8 cellular contexts compared by ENCODE assay signal in genomic region chr22:18022851-18023250, GRCh38. TPM values are rescaled to one million over a fixed set of nuclear protein-coding genes. Genes with fewer than 3 reads are reported as not detected.
A peak's percentile ranks its signal among the peaks of the same experiment; 100 is the strongest.
DNase-seq lines count a peak whose midpoint lies in the region; ATAC-seq and TF ChIP-seq lines count a peak whose summit lies in the region.

No MANE protein-coding gene starts in this region.

- H3K4me2 ChIP-seq in GM23248 (ENCODE audit: unreplicated experiment) (peak overlapping the region; percentile 95), PC-9 (peak overlapping the region; percentile 93)

- ATAC-seq in foreskin keratinocyte (no peak), HG03565 (IDR thresholded peaks at IDR 0.05; ENCODE audit: unreplicated experiment) (no peak), GM21423 (IDR thresholded peaks at IDR 0.05; ENCODE audit: unreplicated experiment) (no peak), HG03196 (IDR thresholded peaks at IDR 0.05; ENCODE audit: unreplicated experiment) (no peak)

- H3K9me3 ChIP-seq in GM23248 (ENCODE audit: low read depth) (no peaks in the 10 kb centered on the region), PC-9 (ENCODE audit: insufficient read depth, low read depth) (no peaks in the 10 kb centered on the region)

- H3K79me2 ChIP-seq in GM23248 (ENCODE audit: insufficient read depth) = peaks cover 9% of the 10 kb centered on the region; the same call in 1 of the 2 replicates
- no peaks in the 10 kb centered on the region for H3K79me2 ChIP-seq in PC-9 (ENCODE audit: low read depth)

- no peaks in the 10 kb centered on the region for H3K36me3 ChIP-seq in GM23248 (ENCODE audit: low read depth)
- H3K36me3 ChIP-seq in PC-9 (ENCODE audit: low read depth) = no peaks in the 10 kb centered on the region
- H3K36me3 ChIP-seq in rectal smooth muscle tissue (ENCODE audit: control insufficient read depth, insufficient read depth, low read length) = no peaks in the 10 kb centered on the region

- TF ChIP-seq CTCF in PC-9 (conservative IDR thresholded peaks at IDR 0.05) = no peak
- no peak for TF ChIP-seq CTCF in foreskin keratinocyte (conservative IDR thresholded peaks at IDR 0.05)

- H3K27ac ChIP-seq in GM23248 (peak overlapping the region; percentile 60), PC-9 (no peak overlapping the region), foreskin keratinocyte (peak overlapping the region; percentile 19), rectal smooth muscle tissue (ENCODE audit: low read depth, low read length) (peak overlapping the region; percentile 91)

- H3K27me3 ChIP-seq in GM23248 (replicated peaks; ENCODE audit: insufficient read depth) = no peaks in the 10 kb centered on the region
- no peaks in the 10 kb centered on the region for H3K27me3 ChIP-seq in PC-9 (ENCODE audit: insufficient read depth, low read depth)
- H3K27me3 ChIP-seq in foreskin keratinocyte = no peaks in the 10 kb centered on the region
- no peaks in the 10 kb centered on the region for H3K27me3 ChIP-seq in rectal smooth muscle tissue (ENCODE audit: control insufficient read depth, insufficient read depth, low read length)

- peak overlapping the region; percentile 87 for H3K4me3 ChIP-seq in GM23248
- no peak overlapping the region for H3K4me3 ChIP-seq in PC-9
- H3K4me3 ChIP-seq in rectal smooth muscle tissue (ENCODE audit: low read length) = peak overlapping the region; percentile 85

- POLR2A ChIA-PET in PC-9 (lab: Charles Lee; ENCODE audit: unreplicated experiment) = no interaction called here

- intact Hi-C loops in PC-9 (cut with micrococcal nuclease; ENCODE audit: unreplicated experiment) = no loop called here

- H4K20me1 ChIP-seq in GM23248 (ENCODE audit: insufficient read depth) (no peaks in the 10 kb centered on the region), PC-9 (ENCODE audit: insufficient read depth) (no peaks in the 10 kb centered on the region)

- H3K9ac ChIP-seq in GM23248 (peak overlapping the region; percentile 81), rectal smooth muscle tissue (ENCODE audit: low read length) (no peak overlapping the region)

- H3F3A ChIP-seq in GM23248 (ENCODE audit: insufficient read depth) (peaks cover 10% of the 10 kb centered on the region; the same call in 1 of the 2 replicates), PC-9 (ENCODE audit: insufficient read depth, low read depth) (peaks cover 12% of the 10 kb centered on the region; the same call in 1 of the 2 replicates)

- no peak for DNase-seq in GM23248
- no peak for DNase-seq in PC-9
- no peak for DNase-seq in foreskin keratinocyte
- no peak for DNase-seq in amygdala (lab: John Stamatoyannopoulos, UW)

- no TSS peak for BruUV-seq in PC-9 (replicated peaks; lab: Mats Ljungman, UMichigan)

- CTCF ChIA-PET in PC-9 (lab: Charles Lee) = no interaction called here

- WGBS in GM23248 (ENCODE audit: low coverage in 1 of 2, low lambda C conversion rate in 2 of 2, missing lambda C conversion rate in 2 of 2), 2 experiments = 58 to 64% methylated on average over 3 of the region's 3 CpGs

- in situ Hi-C loops in GM23248 (cut with MboI) = no loop called here

- H3K4me1 ChIP-seq in GM23248 (ENCODE audit: insufficient read depth) (peaks cover 10% of the 10 kb centered on the region), PC-9 (replicated peaks; ENCODE audit: insufficient read depth) (peaks cover 5% of the 10 kb centered on the region; the same call in 1 of the 2 replicates), foreskin keratinocyte (peaks cover 29% of the 10 kb centered on the region), rectal smooth muscle tissue (ENCODE audit: control insufficient read depth, insufficient read depth, low read length) (peaks cover 18% of the 10 kb centered on the region)

- peak overlapping the region; percentile 96 for H2AFZ ChIP-seq in GM23248
- H2AFZ ChIP-seq in PC-9 = no peak overlapping the region

- H3K9me2 ChIP-seq in GM23248 (ENCODE audit: insufficient read depth) (no peaks in the 10 kb centered on the region), PC-9 (ENCODE audit: insufficient read depth) (no peaks in the 10 kb centered on the region)

RNA-seq across cellular contexts. Expression of gene MICAL3, which starts 1.5 kb away (rescaled TPM):
- 25.1 and 33.9 TPM in 2 replicates for total RNA-seq in GM23248 (2014; rRNA removed; shearing (Covaris generic))
- polyA plus RNA-seq in GM23248 (2016; fragmentation: Nextera tagmentation; extraction: Ambion mirVana) (6.1 and 6.6 TPM in 2 replicates), foreskin keratinocyte (5.3 and 7.0 TPM in 2 replicates)
- total RNA-seq in PC-9 (2021) (23.8 and 27.4 TPM in 2 replicates), foreskin keratinocyte (59.6 and 68.0 TPM in 2 replicates)

RNA-seq across cellular contexts. Expression of gene PEX26, which starts 54.9 kb away (rescaled TPM):
- 32.2 and 34.1 TPM in 2 replicates for total RNA-seq in GM23248 (2014; rRNA removed; shearing (Covaris generic))
- polyA plus RNA-seq in GM23248 (2016; fragmentation: Nextera tagmentation; extraction: Ambion mirVana) (4.0 and 4.7 TPM in 2 replicates), foreskin keratinocyte (10.7 and 11.5 TPM in 2 replicates)
- total RNA-seq in PC-9 (2021) (30.0 and 36.2 TPM in 2 replicates), foreskin keratinocyte (25.7 and 29.1 TPM in 2 replicates)
